ENCODE assay signal across 8 cellular contexts in the genomic region with DNA sequence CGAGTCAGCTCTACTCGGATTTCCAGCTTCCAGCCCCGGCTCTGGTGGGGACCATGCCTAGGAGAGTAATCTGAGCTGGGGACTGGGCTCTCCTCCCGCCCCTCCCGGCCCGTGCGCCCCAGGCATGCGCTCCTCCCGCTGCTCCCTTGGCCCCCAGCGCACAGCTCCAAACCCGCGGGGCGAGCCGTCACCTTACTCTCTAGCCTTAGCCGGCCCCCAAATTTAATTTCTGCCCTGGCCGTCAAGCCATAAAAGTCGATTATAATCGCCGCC. TPM values are rescaled to one million over a fixed set of nuclear protein-coding genes. Genes with fewer than 3 reads are reported as not detected.
DNase-seq lines count a peak whose midpoint lies in the region; ATAC-seq and TF ChIP-seq lines count a peak whose summit lies in the region.

No MANE protein-coding gene starts in this region.

- H3K36me3 Mint-ChIP-seq in H9 (ENCODE audit: insufficient read depth in 1 of 3, low read depth in 3 of 3): peaks cover 7 to 37% (median 8%) of the 10 kb centered on the region in 3 experiments; a peak in 6 of 7 replicates
- no peaks in the 10 kb centered on the region for H3K36me3 Mint-ChIP-seq in naive B cell

- H3K4me2 ChIP-seq in H9 (ENCODE audit: insufficient read depth, insufficient read length, low read length): peak overlapping the region; percentile 61

- no peak for TF ChIP-seq CTCF in H9 (conservative IDR thresholded peaks at IDR 0.05)
- no peak for TF ChIP-seq CTCF in epithelial cell of proximal tubule (conservative IDR thresholded peaks at IDR 0.05; ENCODE audit: low read depth, low read length)

- ATAC-seq in naive B cell (ENCODE audit: low read depth in 2 of 2): peak in 1 of 2 donors; percentile 32

- H4K20me1 ChIP-seq in H9 (ENCODE audit: control insufficient read depth, insufficient read depth, insufficient read length): no peaks in the 10 kb centered on the region

- H2AFZ ChIP-seq in H9 (ENCODE audit: low read length): no peak overlapping the region

- no CpG with 5 or more reads among the region's 19 CpGs for WGBS in H9 (ENCODE audit: extremely low coverage, insufficient read length, low lambda C conversion rate)

- H3K36me3 ChIP-seq in SJCRH30: no peaks in the 10 kb centered on the region

- H2BK20ac ChIP-seq in H9 (ENCODE audit: low read depth, low read length, poor library complexity, severe bottlenecking): no peak overlapping the region

- H3K79me1 ChIP-seq in H9 (ENCODE audit: insufficient read depth, low read depth, low read length, poor library complexity, severe bottlenecking): no peaks in the 10 kb centered on the region

- H3K27ac Mint-ChIP-seq in H9 (no peak overlapping the region), naive B cell (no peak overlapping the region)

- H2BK15ac ChIP-seq in H9 (ENCODE audit: low read depth, low read length): no peak overlapping the region

- H3K23me2 ChIP-seq in H9 (ENCODE audit: insufficient read length, low read depth, low read length, poor library complexity, severe bottlenecking): peaks cover 18% of the 10 kb centered on the region

- H3K4me3 Mint-ChIP-seq in H9: peak overlapping the region; percentile 78 to 80
- H3K4me3 Mint-ChIP-seq in naive B cell: peak overlapping the region in 5 of 8 donors; percentile 55 to 85 (median 77)

- H4K8ac ChIP-seq in H9 (replicated peaks; ENCODE audit: insufficient read length, low read depth, low read length): no peak overlapping the region

- H3K9me3 ChIP-seq in H9 (ENCODE audit: control insufficient read depth, low read depth, low read length) (no peaks in the 10 kb centered on the region), SJCRH30 (replicated peaks) (no peaks in the 10 kb centered on the region)

- peak; percentile 66 for DNase-seq in DMS53 treated with DMSO at 0.1 percent for 48 hours (lab: John Stamatoyannopoulos, UW; ENCODE audit: unreplicated experiment)
- DNase-seq in H9: peak; percentile 81
- peak; percentile 79 to 81 for DNase-seq in SJCRH30
- no peak for DNase-seq in epithelial cell of proximal tubule (ENCODE audit: low read depth)
- DNase-seq in naive B cell: no peak
- no peak for DNase-seq in GM19238 (ENCODE audit: insufficient read length, low spot score)
- DNase-seq in SKM-1 treated with dmso at 0.1 percent for 144 hours (lab: John Stamatoyannopoulos, UW; ENCODE audit: unreplicated experiment): no peak
- DNase-seq in activated naive CD4-positive, alpha-beta T cell (lab: John Stamatoyannopoulos, UW): no peak

- H4K5ac ChIP-seq in H9 (ENCODE audit: insufficient read length, low read depth, low read length): no peak overlapping the region

- H3K4me3 ChIP-seq in SJCRH30: peak overlapping the region; percentile 83
- peak overlapping the region; percentile 76 for H3K4me3 ChIP-seq in epithelial cell of proximal tubule (ENCODE audit: low read depth, low read length)

- no peak overlapping the region for H3K4ac ChIP-seq in H9 (ENCODE audit: low read depth, low read length)

- H3K9me3 Mint-ChIP-seq in H9 (peaks cover 0 to 3% of the 10 kb centered on the region in 2 experiments; a peak in 3 of 5 replicates), naive B cell (no peaks in the 10 kb centered on the region)

- H3K14ac ChIP-seq in H9 (ENCODE audit: insufficient read depth, low read length): peak overlapping the region; percentile 80; the same call in 1 of the 2 replicates

- H2BK5ac ChIP-seq in H9 (ENCODE audit: insufficient read length, low read length): no peak overlapping the region

- H3K79me2 ChIP-seq in H9 (ENCODE audit: insufficient read depth, low read length): no peaks in the 10 kb centered on the region

- H3K23ac ChIP-seq in H9 (ENCODE audit: insufficient read length, low read depth, low read length): no peak overlapping the region

- H3K9ac ChIP-seq in H9 (ENCODE audit: extremely low read depth, insufficient read length, low read length): no peak overlapping the region

- H2AK5ac ChIP-seq in H9 (ENCODE audit: insufficient read length, low read length): no peak overlapping the region

- H3K27me3 Mint-ChIP-seq in H9 (ENCODE audit: low read depth): peaks cover 6% of the 10 kb centered on the region
- peaks cover 54 to 63% (median 62%) of the 10 kb centered on the region in 3 donors for H3K27me3 Mint-ChIP-seq in naive B cell

- no peak overlapping the region for H2BK12ac ChIP-seq in H9 (ENCODE audit: insufficient read length, low read depth, low read length)

- H3K4me1 Mint-ChIP-seq in H9: peaks cover 35 to 40% of the 10 kb centered on the region in 2 experiments
- H3K4me1 Mint-ChIP-seq in naive B cell: peaks cover 7 to 12% (median 12%) of the 10 kb centered on the region in 3 donors

- H3K4me1 ChIP-seq in H9 (ENCODE audit: insufficient read depth, low read length): peaks cover 14% of the 10 kb centered on the region
- no peaks in the 10 kb centered on the region; the same call in 1 of the 2 replicates for H3K4me1 ChIP-seq in SJCRH30

- no peak overlapping the region for H3T11ph ChIP-seq in H9 (ENCODE audit: low read length)

- no peak overlapping the region for H4K91ac ChIP-seq in H9 (ENCODE audit: insufficient read length, low read depth, low read length)

- H3K56ac ChIP-seq in H9 (ENCODE audit: insufficient read length, low read depth, low read length): no peak overlapping the region

- no peak overlapping the region for H3K27ac ChIP-seq in H9 (ENCODE audit: insufficient read length, low read depth, low read length)
- peak overlapping the region; percentile 73 for H3K27ac ChIP-seq in SJCRH30

- H3K18ac ChIP-seq in H9 (ENCODE audit: insufficient read length, low read depth, low read length): peak overlapping the region; percentile 52

- H3K27me3 ChIP-seq in H9 (ENCODE audit: insufficient read depth, low read length) (no peaks in the 10 kb centered on the region), SJCRH30 (no peaks in the 10 kb centered on the region)

- H2BK120ac ChIP-seq in H9 (ENCODE audit: low read depth, low read length, poor library complexity, severe bottlenecking): no peak overlapping the region

RNA-seq across cellular contexts. Expression of a gene that starts 41.7 kb away (rescaled TPM):
- total RNA-seq in H9 (2021) (123 and 130 TPM in 2 replicates), epithelial cell of proximal tubule (19.8 and 22.7 TPM in 2 replicates)
- total RNA-seq in SJCRH30 (2014; rRNA removed; shearing (Covaris generic)): 18.6 and 27.5 TPM in 2 replicates
- 10 to 100 TPM in 3 of 6 donors, 1 to 10 TPM in 2, not detected in 1; 5.1 to 12.8 (median 10.1) TPM for polyA plus RNA-seq in naive B cell (ENCODE audit: low read depth in 6 of 6)

Comparison
In these comparisons a context has a peak if more than half of its experiments do, and no peak if none do; other contexts are left out.
1. DNase-seq: peak in DMS53 treated with DMSO at 0.1 percent for 48 hours (single experiment), H9 (single experiment) and SJCRH30 (2 of 2); none in epithelial cell of proximal tubule (single experiment), naive B cell (single experiment), GM19238 (single experiment), SKM-1 treated with dmso at 0.1 percent for 144 hours (single experiment) and activated naive CD4-positive, alpha-beta T cell (0 of 4).